2 cellular contexts compared by ENCODE assay signal in the genomic region with DNA sequence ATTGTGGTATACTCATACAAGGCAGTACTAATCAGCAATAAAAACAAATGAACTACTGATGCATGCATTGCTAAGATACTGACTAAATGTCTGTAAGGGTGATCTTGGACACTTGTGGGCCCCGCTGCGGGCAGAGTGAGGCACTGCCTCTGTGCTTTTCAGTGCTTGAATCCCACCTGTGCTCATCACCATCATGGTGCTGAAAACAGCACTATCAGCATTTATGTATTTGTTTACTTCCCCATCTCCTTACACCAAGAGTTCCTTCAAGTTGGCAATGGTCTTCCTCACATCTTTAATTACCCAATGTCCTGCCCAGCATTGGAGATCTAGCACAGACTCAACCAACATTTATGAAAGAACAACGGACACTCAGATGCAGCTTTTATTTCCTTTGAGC.
A peak's percentile ranks its signal among the peaks of the same experiment; 100 is the strongest.
TF ChIP-seq lines count a peak whose summit lies in the region.

No MANE protein-coding gene starts in this region.

TF ChIP-seq in A549, 52 proteins besides CTCF, POLR2A, EP300 and RAD21 (continued from another document):
- TF ChIP-seq, protein P1, sequence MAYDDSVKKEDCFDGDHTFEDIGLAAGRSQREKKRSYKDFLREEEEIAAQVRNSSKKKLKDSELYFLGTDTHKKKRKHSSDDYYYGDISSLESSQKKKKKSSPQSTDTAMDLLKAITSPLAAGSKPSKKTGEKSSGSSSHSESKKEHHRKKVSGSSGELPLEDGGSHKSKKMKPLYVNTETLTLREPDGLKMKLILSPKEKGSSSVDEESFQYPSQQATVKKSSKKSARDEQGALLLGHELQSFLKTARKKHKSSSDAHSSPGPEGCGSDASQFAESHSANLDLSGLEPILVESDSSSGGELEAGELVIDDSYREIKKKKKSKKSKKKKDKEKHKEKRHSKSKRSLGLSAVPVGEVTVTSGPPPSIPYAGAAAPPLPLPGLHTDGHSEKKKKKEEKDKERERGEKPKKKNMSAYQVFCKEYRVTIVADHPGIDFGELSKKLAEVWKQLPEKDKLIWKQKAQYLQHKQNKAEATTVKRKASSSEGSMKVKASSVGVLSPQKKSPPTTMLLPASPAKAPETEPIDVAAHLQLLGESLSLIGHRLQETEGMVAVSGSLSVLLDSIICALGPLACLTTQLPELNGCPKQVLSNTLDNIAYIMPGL (CRISPR knock-in tag; IDR thresholded peaks at IDR 0.05; ENCODE audit: borderline replicate concordance) = no peak
- TF ChIP-seq POLR2AphosphoS2 (conservative IDR thresholded peaks at IDR 0.05; ENCODE audit: low read length) (no peak), ZC3H11A (IDR thresholded peaks at IDR 0.05) (no peak), MAFK (IDR thresholded peaks at IDR 0.05; ENCODE audit: partially characterized antibody) (peak; percentile 78), CHD4 (IDR thresholded peaks at IDR 0.05; ENCODE audit: borderline replicate concordance) (no peak)
- TF ChIP-seq, protein P2, sequence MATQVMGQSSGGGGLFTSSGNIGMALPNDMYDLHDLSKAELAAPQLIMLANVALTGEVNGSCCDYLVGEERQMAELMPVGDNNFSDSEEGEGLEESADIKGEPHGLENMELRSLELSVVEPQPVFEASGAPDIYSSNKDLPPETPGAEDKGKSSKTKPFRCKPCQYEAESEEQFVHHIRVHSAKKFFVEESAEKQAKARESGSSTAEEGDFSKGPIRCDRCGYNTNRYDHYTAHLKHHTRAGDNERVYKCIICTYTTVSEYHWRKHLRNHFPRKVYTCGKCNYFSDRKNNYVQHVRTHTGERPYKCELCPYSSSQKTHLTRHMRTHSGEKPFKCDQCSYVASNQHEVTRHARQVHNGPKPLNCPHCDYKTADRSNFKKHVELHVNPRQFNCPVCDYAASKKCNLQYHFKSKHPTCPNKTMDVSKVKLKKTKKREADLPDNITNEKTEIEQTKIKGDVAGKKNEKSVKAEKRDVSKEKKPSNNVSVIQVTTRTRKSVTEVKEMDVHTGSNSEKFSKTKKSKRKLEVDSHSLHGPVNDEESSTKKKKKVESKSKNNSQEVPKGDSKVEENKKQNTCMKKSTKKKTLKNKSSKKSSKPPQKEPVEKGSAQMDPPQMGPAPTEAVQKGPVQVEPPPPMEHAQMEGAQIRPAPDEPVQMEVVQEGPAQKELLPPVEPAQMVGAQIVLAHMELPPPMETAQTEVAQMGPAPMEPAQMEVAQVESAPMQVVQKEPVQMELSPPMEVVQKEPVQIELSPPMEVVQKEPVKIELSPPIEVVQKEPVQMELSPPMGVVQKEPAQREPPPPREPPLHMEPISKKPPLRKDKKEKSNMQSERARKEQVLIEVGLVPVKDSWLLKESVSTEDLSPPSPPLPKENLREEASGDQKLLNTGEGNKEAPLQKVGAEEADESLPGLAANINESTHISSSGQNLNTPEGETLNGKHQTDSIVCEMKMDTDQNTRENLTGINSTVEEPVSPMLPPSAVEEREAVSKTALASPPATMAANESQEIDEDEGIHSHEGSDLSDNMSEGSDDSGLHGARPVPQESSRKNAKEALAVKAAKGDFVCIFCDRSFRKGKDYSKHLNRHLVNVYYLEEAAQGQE (IDR thresholded peaks at IDR 0.05) = no peak
- TF ChIP-seq, protein P3, sequence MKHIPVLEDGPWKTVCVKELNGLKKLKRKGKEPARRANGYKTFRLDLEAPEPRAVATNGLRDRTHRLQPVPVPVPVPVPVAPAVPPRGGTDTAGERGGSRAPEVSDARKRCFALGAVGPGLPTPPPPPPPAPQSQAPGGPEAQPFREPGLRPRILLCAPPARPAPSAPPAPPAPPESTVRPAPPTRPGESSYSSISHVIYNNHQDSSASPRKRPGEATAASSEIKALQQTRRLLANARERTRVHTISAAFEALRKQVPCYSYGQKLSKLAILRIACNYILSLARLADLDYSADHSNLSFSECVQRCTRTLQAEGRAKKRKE (CRISPR knock-in tag; IDR thresholded peaks at IDR 0.05; ENCODE audit: low read depth) = no peak

TF ChIP-seq in IMR-90, 13 proteins besides CTCF, POLR2A, EP300 and RAD21 (continued from another document):
- peak; percentile 75 for TF ChIP-seq MAFK (IDR thresholded peaks at IDR 0.05; ENCODE audit: low read depth, low read length)
